1 cellular context compared by ENCODE assay signal in genomic region chr2:85545780-85546240, GRCh38.
TF ChIP-seq lines count a peak whose summit lies in the region.

No MANE protein-coding gene starts in this region.

TF ChIP-seq in HepG2, 621 proteins besides CTCF, POLR2A, EP300 and RAD21 (continued from another document and continues in another):
- no peak for TF ChIP-seq ZNF770 (CRISPR knock-in tag; IDR thresholded peaks at IDR 0.05)
- TF ChIP-seq DZIP1 (CRISPR knock-in tag; IDR thresholded peaks at IDR 0.05) = no peak
- TF ChIP-seq KAT7 (CRISPR knock-in tag; IDR thresholded peaks at IDR 0.05; ENCODE audit: borderline replicate concordance) = no peak
- no peak for TF ChIP-seq ZNF326 (CRISPR knock-in tag; IDR thresholded peaks at IDR 0.05; ENCODE audit: borderline replicate concordance)
- no peak for TF ChIP-seq FOSL2 (CRISPR knock-in tag; IDR thresholded peaks at IDR 0.05)
- TF ChIP-seq ZBTB37 (CRISPR knock-in tag; IDR thresholded peaks at IDR 0.05) = no peak
- TF ChIP-seq ZNF598 (CRISPR knock-in tag; IDR thresholded peaks at IDR 0.05; ENCODE audit: borderline replicate concordance) = no peak
- no peak for TF ChIP-seq ZNF629 (CRISPR knock-in tag; conservative IDR thresholded peaks at IDR 0.05)
- TF ChIP-seq KLF11 (CRISPR knock-in tag; IDR thresholded peaks at IDR 0.05) = 0 out of 2 replicates have a peak, but pooled peaks have one; percentile 38
- no peak for TF ChIP-seq ZNF615 (CRISPR knock-in tag; IDR thresholded peaks at IDR 0.05; ENCODE audit: borderline replicate concordance)
- no peak for TF ChIP-seq BRCA1 (CRISPR knock-in tag; IDR thresholded peaks at IDR 0.05)
- TF ChIP-seq TIGD3 (CRISPR knock-in tag; IDR thresholded peaks at IDR 0.05; ENCODE audit: borderline replicate concordance) = no peak
- TF ChIP-seq ZNF614 (CRISPR knock-in tag; IDR thresholded peaks at IDR 0.05; ENCODE audit: borderline replicate concordance) = no peak
- no peak for TF ChIP-seq ZNF430 (CRISPR knock-in tag; IDR thresholded peaks at IDR 0.05)
- no peak for TF ChIP-seq ZNF18 (CRISPR knock-in tag; IDR thresholded peaks at IDR 0.05; ENCODE audit: insufficient replicate concordance)
- no peak for TF ChIP-seq MAFF (IDR thresholded peaks at IDR 0.05; ENCODE audit: low read depth, low read length)
- TF ChIP-seq PATZ1 (CRISPR knock-in tag; IDR thresholded peaks at IDR 0.05) = no peak
- no peak for TF ChIP-seq ZNF558 (CRISPR knock-in tag; IDR thresholded peaks at IDR 0.05; ENCODE audit: borderline replicate concordance)
- peak; percentile 4 for TF ChIP-seq POLR2AphosphoS5 (IDR thresholded peaks at IDR 0.05; ENCODE audit: low read depth, low read length)
- TF ChIP-seq POLR2G (IDR thresholded peaks at IDR 0.05; ENCODE audit: low read depth, low read length) = peak; percentile 75; the same call in 1 of the 2 replicates
- TF ChIP-seq ZNF280D (CRISPR knock-in tag; IDR thresholded peaks at IDR 0.05) = no peak
- TF ChIP-seq ZNF276 (CRISPR knock-in tag; IDR thresholded peaks at IDR 0.05; ENCODE audit: low read depth) = no peak
- TF ChIP-seq HNF1B (CRISPR knock-in tag; IDR thresholded peaks at IDR 0.05) = no peak
- no peak for TF ChIP-seq ZKSCAN5 (CRISPR knock-in tag; IDR thresholded peaks at IDR 0.05)
- no peak for TF ChIP-seq ZNF747 (CRISPR knock-in tag; IDR thresholded peaks at IDR 0.05; ENCODE audit: borderline replicate concordance)
- TF ChIP-seq NFIC (IDR thresholded peaks at IDR 0.05; ENCODE audit: low read length) = no peak; the same call in 1 of the 2 replicates
- peak; percentile 97 for TF ChIP-seq RBM22 (optimal IDR thresholded peaks at IDR 0.05; ENCODE audit: low read length)
- TF ChIP-seq ZFP36L1 (CRISPR knock-in tag; IDR thresholded peaks at IDR 0.05) = no peak
- TF ChIP-seq PPARG (CRISPR knock-in tag; conservative IDR thresholded peaks at IDR 0.05) = no peak
- no peak for TF ChIP-seq HOMEZ (CRISPR knock-in tag; IDR thresholded peaks at IDR 0.05; ENCODE audit: low read depth)
- 0 out of 2 replicates have a peak, but pooled peaks have one; percentile 40 for TF ChIP-seq TEF (CRISPR knock-in tag; IDR thresholded peaks at IDR 0.05)
- no peak for TF ChIP-seq YEATS4 (CRISPR knock-in tag; IDR thresholded peaks at IDR 0.05; ENCODE audit: borderline replicate concordance)
- no peak for TF ChIP-seq MLLT10 (CRISPR knock-in tag; IDR thresholded peaks at IDR 0.05)
- TF ChIP-seq HNRNPL (IDR thresholded peaks at IDR 0.05; ENCODE audit: low read depth, low read length) = no peak
- TF ChIP-seq HDAC6 (IDR thresholded peaks at IDR 0.05; ENCODE audit: low read depth, low read length) = 0 out of 2 replicates have a peak, but pooled peaks have one; percentile 21
- no peak for TF ChIP-seq GATAD2A (CRISPR knock-in tag; IDR thresholded peaks at IDR 0.05)
